ENCODE assay signal across 2 cellular contexts in the genomic region with DNA sequence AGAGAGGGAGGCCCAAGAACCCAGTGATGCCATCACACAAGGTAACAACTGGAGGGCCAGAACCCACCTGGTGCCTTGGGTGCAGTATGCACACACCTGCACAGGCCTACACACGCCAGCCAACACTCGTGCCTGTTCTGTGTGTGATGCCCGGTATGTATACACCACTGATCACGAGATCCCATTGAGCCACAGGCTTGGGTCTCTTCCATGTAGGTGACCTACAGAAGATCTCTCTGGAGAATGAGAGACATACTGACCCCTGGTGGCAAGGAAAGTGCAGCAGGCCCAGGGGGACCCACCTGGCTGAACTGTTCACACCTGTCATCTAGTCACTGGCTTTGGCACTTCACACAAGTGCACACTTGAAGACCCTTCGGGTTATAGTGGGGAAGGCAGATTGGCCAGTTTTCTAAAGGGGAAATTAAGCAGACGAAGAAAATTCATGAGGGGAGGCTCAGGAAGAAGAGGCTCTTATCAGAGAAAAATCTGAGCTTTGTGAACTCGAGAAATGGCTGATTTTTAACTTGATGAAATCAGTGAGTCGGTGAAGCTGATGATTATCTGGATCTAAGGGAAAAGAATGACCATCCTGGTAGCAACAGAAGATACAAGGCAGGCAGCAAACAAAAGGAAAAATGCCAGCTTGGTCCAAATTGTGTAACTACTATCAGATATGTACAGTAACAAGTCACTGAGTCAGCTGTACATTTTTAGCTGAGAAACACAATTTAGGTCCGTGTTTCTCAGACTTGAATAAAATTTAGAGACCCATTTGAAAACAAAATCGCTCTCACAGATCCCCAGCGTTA.
TF ChIP-seq lines count a peak whose summit lies in the region.

No MANE protein-coding gene starts in this region.

TF ChIP-seq in IMR-90, 13 proteins besides CTCF, POLR2A, EP300 and RAD21:
- TF ChIP-seq SMC3 (IDR thresholded peaks at IDR 0.05; ENCODE audit: low read depth, low read length) = no peak
- TF ChIP-seq, protein P1, sequence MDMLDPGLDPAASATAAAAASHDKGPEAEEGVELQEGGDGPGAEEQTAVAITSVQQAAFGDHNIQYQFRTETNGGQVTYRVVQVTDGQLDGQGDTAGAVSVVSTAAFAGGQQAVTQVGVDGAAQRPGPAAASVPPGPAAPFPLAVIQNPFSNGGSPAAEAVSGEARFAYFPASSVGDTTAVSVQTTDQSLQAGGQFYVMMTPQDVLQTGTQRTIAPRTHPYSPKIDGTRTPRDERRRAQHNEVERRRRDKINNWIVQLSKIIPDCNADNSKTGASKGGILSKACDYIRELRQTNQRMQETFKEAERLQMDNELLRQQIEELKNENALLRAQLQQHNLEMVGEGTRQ (IDR thresholded peaks at IDR 0.05; ENCODE audit: low read depth, low read length) = no peak
- TF ChIP-seq CHD1 (IDR thresholded peaks at IDR 0.05; ENCODE audit: low read depth, low read length) = no peak
- TF ChIP-seq NFE2L2 (IDR thresholded peaks at IDR 0.05; ENCODE audit: low read depth, low read length) = no peak
- no peak for TF ChIP-seq MAFK (IDR thresholded peaks at IDR 0.05; ENCODE audit: low read depth, low read length)
- TF ChIP-seq FOS (IDR thresholded peaks at IDR 0.05; ENCODE audit: low read depth, low read length) = no peak
- no peak for TF ChIP-seq CEBPB (IDR thresholded peaks at IDR 0.05; ENCODE audit: low read depth, low read length)
- TF ChIP-seq MAZ (IDR thresholded peaks at IDR 0.05; ENCODE audit: borderline replicate concordance, low read depth, low read length) = no peak
- no peak for TF ChIP-seq MXI1 (IDR thresholded peaks at IDR 0.05; ENCODE audit: borderline replicate concordance, low read depth, low read length)

TF ChIP-seq in HepG2, 621 proteins besides CTCF, POLR2A, EP300 and RAD21 (continues in another document):
- TF ChIP-seq CBX5 (CRISPR knock-in tag; IDR thresholded peaks at IDR 0.05; ENCODE audit: borderline replicate concordance) (0 out of 2 replicates have a peak, but pooled peaks have one; percentile 58), YEATS2 (CRISPR knock-in tag; IDR thresholded peaks at IDR 0.05; ENCODE audit: borderline replicate concordance) (0 out of 2 replicates have a peak, but pooled peaks have one; percentile 44), KLF16 (CRISPR knock-in tag; IDR thresholded peaks at IDR 0.05) (no peak), ZNF550 (CRISPR knock-in tag; IDR thresholded peaks at IDR 0.05; ENCODE audit: borderline replicate concordance) (no peak), ZNF747 (CRISPR knock-in tag; IDR thresholded peaks at IDR 0.05; ENCODE audit: borderline replicate concordance) (no peak), BRD4 (CRISPR knock-in tag; IDR thresholded peaks at IDR 0.05) (no peak), BHLHE40 (IDR thresholded peaks at IDR 0.05; ENCODE audit: low read length) (peak; percentile 33; the same call in 1 of the 2 replicates), PITX1 (CRISPR knock-in tag; IDR thresholded peaks at IDR 0.05) (no peak), ZNF225 (CRISPR knock-in tag; IDR thresholded peaks at IDR 0.05) (no peak), FOXK2 (IDR thresholded peaks at IDR 0.05) (no peak), AHR (CRISPR knock-in tag; IDR thresholded peaks at IDR 0.05) (no peak), ZNF607 (CRISPR knock-in tag; IDR thresholded peaks at IDR 0.05; ENCODE audit: borderline replicate concordance) (0 out of 2 replicates have a peak, but pooled peaks have one; percentile 20), ZNF660 (CRISPR knock-in tag; IDR thresholded peaks at IDR 0.05; ENCODE audit: borderline replicate concordance, low read depth) (no peak), FOXM1 (CRISPR knock-in tag; IDR thresholded peaks at IDR 0.05) (no peak), SNAI1 (CRISPR knock-in tag; IDR thresholded peaks at IDR 0.05; ENCODE audit: borderline replicate concordance) (no peak), WIZ (CRISPR knock-in tag; IDR thresholded peaks at IDR 0.05) (peak; percentile 45; the same call in 1 of the 2 replicates), NRL (CRISPR knock-in tag; IDR thresholded peaks at IDR 0.05; ENCODE audit: borderline replicate concordance) (0 out of 2 replicates have a peak, but pooled peaks have one; percentile 36), SOX6 (IDR thresholded peaks at IDR 0.05) (no peak), SOX6 (CRISPR knock-in tag; IDR thresholded peaks at IDR 0.05) (peak; percentile 34; the same call in 1 of the 2 replicates), HES4 (CRISPR knock-in tag; IDR thresholded peaks at IDR 0.05; ENCODE audit: borderline replicate concordance) (no peak)
- TF ChIP-seq, protein P2, sequence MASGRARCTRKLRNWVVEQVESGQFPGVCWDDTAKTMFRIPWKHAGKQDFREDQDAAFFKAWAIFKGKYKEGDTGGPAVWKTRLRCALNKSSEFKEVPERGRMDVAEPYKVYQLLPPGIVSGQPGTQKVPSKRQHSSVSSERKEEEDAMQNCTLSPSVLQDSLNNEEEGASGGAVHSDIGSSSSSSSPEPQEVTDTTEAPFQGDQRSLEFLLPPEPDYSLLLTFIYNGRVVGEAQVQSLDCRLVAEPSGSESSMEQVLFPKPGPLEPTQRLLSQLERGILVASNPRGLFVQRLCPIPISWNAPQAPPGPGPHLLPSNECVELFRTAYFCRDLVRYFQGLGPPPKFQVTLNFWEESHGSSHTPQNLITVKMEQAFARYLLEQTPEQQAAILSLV (CRISPR knock-in tag; IDR thresholded peaks at IDR 0.05; ENCODE audit: borderline replicate concordance) = 0 out of 2 replicates have a peak, but pooled peaks have one; percentile 49
- TF ChIP-seq, protein P3, sequence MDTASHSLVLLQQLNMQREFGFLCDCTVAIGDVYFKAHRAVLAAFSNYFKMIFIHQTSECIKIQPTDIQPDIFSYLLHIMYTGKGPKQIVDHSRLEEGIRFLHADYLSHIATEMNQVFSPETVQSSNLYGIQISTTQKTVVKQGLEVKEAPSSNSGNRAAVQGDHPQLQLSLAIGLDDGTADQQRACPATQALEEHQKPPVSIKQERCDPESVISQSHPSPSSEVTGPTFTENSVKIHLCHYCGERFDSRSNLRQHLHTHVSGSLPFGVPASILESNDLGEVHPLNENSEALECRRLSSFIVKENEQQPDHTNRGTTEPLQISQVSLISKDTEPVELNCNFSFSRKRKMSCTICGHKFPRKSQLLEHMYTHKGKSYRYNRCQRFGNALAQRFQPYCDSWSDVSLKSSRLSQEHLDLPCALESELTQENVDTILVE (CRISPR knock-in tag; IDR thresholded peaks at IDR 0.05) = no peak
- TF ChIP-seq, protein P4, sequence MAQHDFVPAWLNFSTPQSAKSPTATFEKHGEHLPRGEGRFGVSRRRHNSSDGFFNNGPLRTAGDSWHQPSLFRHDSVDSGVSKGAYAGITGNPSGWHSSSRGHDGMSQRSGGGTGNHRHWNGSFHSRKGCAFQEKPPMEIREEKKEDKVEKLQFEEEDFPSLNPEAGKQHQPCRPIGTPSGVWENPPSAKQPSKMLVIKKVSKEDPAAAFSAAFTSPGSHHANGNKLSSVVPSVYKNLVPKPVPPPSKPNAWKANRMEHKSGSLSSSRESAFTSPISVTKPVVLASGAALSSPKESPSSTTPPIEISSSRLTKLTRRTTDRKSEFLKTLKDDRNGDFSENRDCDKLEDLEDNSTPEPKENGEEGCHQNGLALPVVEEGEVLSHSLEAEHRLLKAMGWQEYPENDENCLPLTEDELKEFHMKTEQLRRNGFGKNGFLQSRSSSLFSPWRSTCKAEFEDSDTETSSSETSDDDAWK (CRISPR knock-in tag; IDR thresholded peaks at IDR 0.05) = no peak
- TF ChIP-seq, protein P5, sequence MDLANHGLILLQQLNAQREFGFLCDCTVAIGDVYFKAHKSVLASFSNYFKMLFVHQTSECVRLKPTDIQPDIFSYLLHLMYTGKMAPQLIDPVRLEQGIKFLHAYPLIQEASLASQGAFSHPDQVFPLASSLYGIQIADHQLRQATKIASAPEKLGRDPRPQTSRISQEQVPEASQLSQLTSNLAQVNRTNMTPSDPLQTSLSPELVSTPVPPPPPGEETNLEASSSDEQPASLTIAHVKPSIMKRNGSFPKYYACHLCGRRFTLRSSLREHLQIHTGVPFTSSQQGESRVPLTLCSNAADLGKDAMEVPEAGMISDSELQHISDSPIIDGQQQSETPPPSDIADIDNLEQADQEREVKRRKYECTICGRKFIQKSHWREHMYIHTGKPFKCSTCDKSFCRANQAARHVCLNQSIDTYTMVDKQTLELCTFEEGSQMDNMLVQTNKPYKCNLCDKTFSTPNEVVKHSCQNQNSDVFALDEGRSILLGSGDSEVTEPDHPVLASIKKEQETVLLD (CRISPR knock-in tag; IDR thresholded peaks at IDR 0.05; ENCODE audit: low read depth) = no peak
- TF ChIP-seq, protein P6, sequence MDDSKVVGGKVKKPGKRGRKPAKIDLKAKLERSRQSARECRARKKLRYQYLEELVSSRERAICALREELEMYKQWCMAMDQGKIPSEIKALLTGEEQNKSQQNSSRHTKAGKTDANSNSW (CRISPR knock-in tag; IDR thresholded peaks at IDR 0.05; ENCODE audit: borderline replicate concordance) = no peak
- TF ChIP-seq, protein P7, sequence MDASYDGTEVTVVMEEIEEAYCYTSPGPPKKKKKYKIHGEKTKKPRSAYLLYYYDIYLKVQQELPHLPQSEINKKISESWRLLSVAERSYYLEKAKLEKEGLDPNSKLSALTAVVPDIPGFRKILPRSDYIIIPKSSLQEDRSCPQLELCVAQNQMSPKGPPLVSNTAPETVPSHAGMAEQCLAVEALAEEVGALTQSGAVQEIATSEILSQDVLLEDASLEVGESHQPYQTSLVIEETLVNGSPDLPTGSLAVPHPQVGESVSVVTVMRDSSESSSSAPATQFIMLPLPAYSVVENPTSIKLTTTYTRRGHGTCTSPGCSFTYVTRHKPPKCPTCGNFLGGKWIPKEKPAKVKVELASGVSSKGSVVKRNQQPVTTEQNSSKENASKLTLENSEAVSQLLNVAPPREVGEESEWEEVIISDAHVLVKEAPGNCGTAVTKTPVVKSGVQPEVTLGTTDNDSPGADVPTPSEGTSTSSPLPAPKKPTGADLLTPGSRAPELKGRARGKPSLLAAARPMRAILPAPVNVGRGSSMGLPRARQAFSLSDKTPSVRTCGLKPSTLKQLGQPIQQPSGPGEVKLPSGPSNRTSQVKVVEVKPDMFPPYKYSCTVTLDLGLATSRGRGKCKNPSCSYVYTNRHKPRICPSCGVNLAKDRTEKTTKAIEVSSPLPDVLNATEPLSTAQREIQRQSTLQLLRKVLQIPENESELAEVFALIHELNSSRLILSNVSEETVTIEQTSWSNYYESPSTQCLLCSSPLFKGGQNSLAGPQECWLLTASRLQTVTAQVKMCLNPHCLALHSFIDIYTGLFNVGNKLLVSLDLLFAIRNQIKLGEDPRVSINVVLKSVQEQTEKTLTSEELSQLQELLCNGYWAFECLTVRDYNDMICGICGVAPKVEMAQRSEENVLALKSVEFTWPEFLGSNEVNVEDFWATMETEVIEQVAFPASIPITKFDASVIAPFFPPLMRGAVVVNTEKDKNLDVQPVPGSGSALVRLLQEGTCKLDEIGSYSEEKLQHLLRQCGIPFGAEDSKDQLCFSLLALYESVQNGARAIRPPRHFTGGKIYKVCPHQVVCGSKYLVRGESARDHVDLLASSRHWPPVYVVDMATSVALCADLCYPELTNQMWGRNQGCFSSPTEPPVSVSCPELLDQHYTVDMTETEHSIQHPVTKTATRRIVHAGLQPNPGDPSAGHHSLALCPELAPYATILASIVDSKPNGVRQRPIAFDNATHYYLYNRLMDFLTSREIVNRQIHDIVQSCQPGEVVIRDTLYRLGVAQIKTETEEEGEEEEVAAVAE (CRISPR knock-in tag; IDR thresholded peaks at IDR 0.05; ENCODE audit: borderline replicate concordance) = 0 out of 2 replicates have a peak, but pooled peaks have one; percentile 20
- TF ChIP-seq, protein P8, sequence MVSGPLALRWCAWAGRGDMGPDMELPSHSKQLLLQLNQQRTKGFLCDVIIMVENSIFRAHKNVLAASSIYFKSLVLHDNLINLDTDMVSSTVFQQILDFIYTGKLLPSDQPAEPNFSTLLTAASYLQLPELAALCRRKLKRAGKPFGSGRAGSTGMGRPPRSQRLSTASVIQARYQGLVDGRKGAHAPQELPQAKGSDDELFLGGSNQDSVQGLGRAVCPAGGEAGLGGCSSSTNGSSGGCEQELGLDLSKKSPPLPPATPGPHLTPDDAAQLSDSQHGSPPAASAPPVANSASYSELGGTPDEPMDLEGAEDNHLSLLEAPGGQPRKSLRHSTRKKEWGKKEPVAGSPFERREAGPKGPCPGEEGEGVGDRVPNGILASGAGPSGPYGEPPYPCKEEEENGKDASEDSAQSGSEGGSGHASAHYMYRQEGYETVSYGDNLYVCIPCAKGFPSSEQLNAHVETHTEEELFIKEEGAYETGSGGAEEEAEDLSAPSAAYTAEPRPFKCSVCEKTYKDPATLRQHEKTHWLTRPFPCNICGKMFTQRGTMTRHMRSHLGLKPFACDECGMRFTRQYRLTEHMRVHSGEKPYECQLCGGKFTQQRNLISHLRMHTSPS (CRISPR knock-in tag; IDR thresholded peaks at IDR 0.05; ENCODE audit: low read depth) = no peak
- TF ChIP-seq, protein P9, sequence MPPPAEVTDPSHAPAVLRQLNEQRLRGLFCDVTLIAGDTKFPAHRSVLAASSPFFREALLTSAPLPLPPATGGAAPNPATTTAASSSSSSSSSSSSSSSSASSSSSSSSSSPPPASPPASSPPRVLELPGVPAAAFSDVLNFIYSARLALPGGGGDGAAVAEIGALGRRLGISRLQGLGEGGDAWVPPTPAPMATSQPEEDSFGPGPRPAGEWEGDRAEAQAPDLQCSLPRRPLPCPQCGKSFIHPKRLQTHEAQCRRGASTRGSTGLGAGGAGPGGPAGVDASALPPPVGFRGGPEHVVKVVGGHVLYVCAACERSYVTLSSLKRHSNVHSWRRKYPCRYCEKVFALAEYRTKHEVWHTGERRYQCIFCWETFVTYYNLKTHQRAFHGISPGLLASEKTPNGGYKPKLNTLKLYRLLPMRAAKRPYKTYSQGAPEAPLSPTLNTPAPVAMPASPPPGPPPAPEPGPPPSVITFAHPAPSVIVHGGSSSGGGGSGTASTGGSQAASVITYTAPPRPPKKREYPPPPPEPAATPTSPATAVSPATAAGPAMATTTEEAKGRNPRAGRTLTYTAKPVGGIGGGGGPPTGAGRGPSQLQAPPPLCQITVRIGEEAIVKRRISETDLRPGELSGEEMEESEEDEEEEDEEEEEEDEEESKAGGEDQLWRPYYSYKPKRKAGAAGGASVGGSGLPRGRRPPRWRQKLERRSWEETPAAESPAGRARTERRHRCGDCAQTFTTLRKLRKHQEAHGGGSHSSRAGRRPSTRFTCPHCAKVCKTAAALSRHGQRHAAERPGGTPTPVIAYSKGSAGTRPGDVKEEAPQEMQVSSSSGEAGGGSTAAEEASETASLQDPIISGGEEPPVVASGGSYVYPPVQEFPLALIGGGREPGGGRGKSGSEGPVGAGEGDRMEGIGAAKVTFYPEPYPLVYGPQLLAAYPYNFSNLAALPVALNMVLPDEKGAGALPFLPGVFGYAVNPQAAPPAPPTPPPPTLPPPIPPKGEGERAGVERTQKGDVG (CRISPR knock-in tag; IDR thresholded peaks at IDR 0.05; ENCODE audit: borderline replicate concordance) = no peak
- TF ChIP-seq, protein P10, sequence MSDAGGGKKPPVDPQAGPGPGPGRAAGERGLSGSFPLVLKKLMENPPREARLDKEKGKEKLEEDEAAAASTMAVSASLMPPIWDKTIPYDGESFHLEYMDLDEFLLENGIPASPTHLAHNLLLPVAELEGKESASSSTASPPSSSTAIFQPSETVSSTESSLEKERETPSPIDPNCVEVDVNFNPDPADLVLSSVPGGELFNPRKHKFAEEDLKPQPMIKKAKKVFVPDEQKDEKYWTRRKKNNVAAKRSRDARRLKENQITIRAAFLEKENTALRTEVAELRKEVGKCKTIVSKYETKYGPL (CRISPR knock-in tag; IDR thresholded peaks at IDR 0.05) = no peak
- TF ChIP-seq, protein P11, sequence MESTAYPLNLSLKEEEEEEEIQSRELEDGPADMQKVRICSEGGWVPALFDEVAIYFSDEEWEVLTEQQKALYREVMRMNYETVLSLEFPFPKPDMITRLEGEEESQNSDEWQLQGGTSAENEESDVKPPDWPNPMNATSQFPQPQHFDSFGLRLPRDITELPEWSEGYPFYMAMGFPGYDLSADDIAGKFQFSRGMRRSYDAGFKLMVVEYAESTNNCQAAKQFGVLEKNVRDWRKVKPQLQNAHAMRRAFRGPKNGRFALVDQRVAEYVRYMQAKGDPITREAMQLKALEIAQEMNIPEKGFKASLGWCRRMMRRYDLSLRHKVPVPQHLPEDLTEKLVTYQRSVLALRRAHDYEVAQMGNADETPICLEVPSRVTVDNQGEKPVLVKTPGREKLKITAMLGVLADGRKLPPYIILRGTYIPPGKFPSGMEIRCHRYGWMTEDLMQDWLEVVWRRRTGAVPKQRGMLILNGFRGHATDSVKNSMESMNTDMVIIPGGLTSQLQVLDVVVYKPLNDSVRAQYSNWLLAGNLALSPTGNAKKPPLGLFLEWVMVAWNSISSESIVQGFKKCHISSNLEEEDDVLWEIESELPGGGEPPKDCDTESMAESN (CRISPR knock-in tag; conservative IDR thresholded peaks at IDR 0.05) = no peak
